In genomic region chr14:26415618-26416123, GRCh38 we compare ENCODE assay signal across 21 cellular contexts.
DNase-seq lines count a peak whose midpoint lies in the region; ATAC-seq, FAIRE-seq and TF ChIP-seq lines count a peak whose summit lies in the region.
"Had no signal": no experiment of that assay in that cellular context is flagged by ENCODE, and none has a peak within 500 bp of the region (broad histone marks: within the 10 kb centered on the region; RNA-seq: fewer than 3 reads in every experiment).

No MANE protein-coding gene starts in this region.

- 37 to 46% methylated on average over 7 of the region's 7 CpGs for WGBS in pancreas, 2 donors

- H3K27me3 ChIP-seq in left ventricle myocardium inferior (ENCODE audit: low read depth) (no peaks in the 10 kb centered on the region), pancreas (no peaks in the 10 kb centered on the region), vagina (no peaks in the 10 kb centered on the region)

- no peak for TF ChIP-seq POLR2A in vagina (IDR thresholded peaks at IDR 0.05)

- FAIRE-seq in pancreas (lab: Jason Lieb, UNC) = peak; percentile 91
- no peak for FAIRE-seq in urothelium cell line (lab: Jason Lieb, UNC)
- FAIRE-seq: RCC 7860, TTC549 had no signal

- ATAC-seq in left cardiac atrium (peak in 1 of 2 donors; percentile 15), pancreas (peak; percentile 36 to 76 (median 66)), GM21786 (IDR thresholded peaks at IDR 0.05; ENCODE audit: unreplicated experiment) (no peak)
- ATAC-seq: esophagus mucosa; stimulated activated memory B cell treated with anti-CD40 and anti-IgM and Interleukin-4, amounts not matched to agents 10 μg/mL and 1 μg/mL and 100 μg/mL, for 72 hours had no signal

- H3K9me3 ChIP-seq in left ventricle myocardium inferior (replicated peaks) (peaks cover 5% of the 10 kb centered on the region), pancreas (no peaks in the 10 kb centered on the region), vagina (no peaks in the 10 kb centered on the region)

- H3K4me1 ChIP-seq in left ventricle myocardium inferior = no peaks in the 10 kb centered on the region
- H3K4me1 ChIP-seq in pancreas = no peaks in the 10 kb centered on the region
- H3K4me1 ChIP-seq in vagina = no peaks in the 10 kb centered on the region

- no peak for TF ChIP-seq CTCF in left ventricle myocardium inferior (IDR thresholded peaks at IDR 0.05; ENCODE audit: borderline replicate concordance)
- no peak for TF ChIP-seq CTCF in fibroblast of villous mesenchyme (IDR thresholded peaks at IDR 0.05; ENCODE audit: insufficient read depth, low read depth, low read length)
- TF ChIP-seq CTCF in pancreas (IDR thresholded peaks at IDR 0.05) = no peak
- TF ChIP-seq CTCF in vagina (IDR thresholded peaks at IDR 0.05) = no peak

- DNase-seq in left cardiac atrium = peak; percentile 24
- no peak for DNase-seq in left ventricle myocardium inferior
- peak; percentile 80 for DNase-seq in fibroblast of villous mesenchyme (ENCODE audit: low read depth)
- DNase-seq in pancreas = peak in 3 of 6 donors; percentile 7 to 40 (median 25)
- peak in 1 of 2 donors; percentile 91 for DNase-seq in vagina (ENCODE audit: extremely low spot score in 2 of 2)
- DNase-seq in urothelium cell line (ENCODE audit: low spot score) = no peak
- DNase-seq in EL = no peak
- DNase-seq: 8988T; activated CD4-positive, alpha-beta T cell treated with anti-CD3 and anti-CD28 coated beads, Interleukin-2, amount 50 U/mL, for 4 hours; activated naive CD4-positive, alpha-beta T cell treated with anti-CD3 and anti-CD28 coated beads for 36 hours; activated T-cell treated with anti-CD3 and anti-CD28 coated beads, Interleukin-2, amount 50 U/mL, for 1 hour; dermis blood vessel endothelial cell; DMS53; NCI-H1105; NCI-H82 had no signal

- H3K36me3 ChIP-seq in left ventricle myocardium inferior = no peaks in the 10 kb centered on the region
- no peaks in the 10 kb centered on the region for H3K36me3 ChIP-seq in pancreas
- no peaks in the 10 kb centered on the region for H3K36me3 ChIP-seq in vagina

- H3K4me3 ChIP-seq in left ventricle myocardium inferior (no peak overlapping the region), fibroblast of villous mesenchyme (ENCODE audit: low read depth, low read length) (no peak overlapping the region), pancreas (no peak overlapping the region), vagina (no peak overlapping the region)

- no peak overlapping the region for H3K27ac ChIP-seq in left ventricle myocardium inferior (replicated peaks)
- no peak overlapping the region for H3K27ac ChIP-seq in pancreas
- H3K27ac ChIP-seq in vagina = peak overlapping the region; percentile 27
- H3K27ac ChIP-seq: KMS-11 had no signal

- intact Hi-C loops in left cardiac atrium (cut with DNase I) (no loop called here), left ventricle myocardium inferior (cut with micrococcal nuclease) (no loop called here), pancreas (cut with DNase I) (no loop called here), vagina (cut with DNase I) (no loop called here)

Comparison
In these comparisons a context has a peak if more than half of its experiments do, and no peak if none do; other contexts are left out.
1. DNase-seq: peak in left cardiac atrium (single experiment) and fibroblast of villous mesenchyme (single experiment); none in left ventricle myocardium inferior (single experiment), urothelium cell line (single experiment) and EL (single experiment).